Comparison of ENCODE assay signal across 25 cellular contexts in genomic region chr11:121029153-121029552, GRCh38.
"Had no signal": no experiment of that assay in that cellular context is flagged by ENCODE, and none has a peak within 500 bp of the region (broad histone marks: within the 10 kb centered on the region; RNA-seq: fewer than 3 reads in every experiment).

No MANE protein-coding gene starts in this region.

- H3K36me3 ChIP-seq: left lung, ovary, right atrium auricular region, right lobe of liver, thyroid gland, transverse colon, upper lobe of left lung, vagina had no signal

- H3K4me3 ChIP-seq: left lung, lung, ovary, right atrium auricular region, right lobe of liver, smooth muscle cell, thyroid gland, transverse colon, upper lobe of left lung, vagina had no signal

- H3K27me3 Mint-ChIP-seq: naive B cell; progenitor cell of endocrine pancreas; stimulated activated memory B cell treated with anti-CD40 and anti-IgM and Interleukin-4, amounts not matched to agents 10 μg/mL and 1 μg/mL and 100 μg/mL, for 72 hours; stimulated activated naive CD8-positive, alpha-beta T cell treated with anti-CD3 and anti-CD28 coated beads, Interleukin-15, amount 100 ng/mL, for 72 hours had no signal

- H3K27ac Mint-ChIP-seq: mesothelial cell of epicardium; progenitor cell of endocrine pancreas; stimulated activated memory B cell treated with anti-CD40 and anti-IgM and Interleukin-4, amounts not matched to agents 10 μg/mL and 1 μg/mL and 100 μg/mL, for 72 hours; stimulated activated naive CD8-positive, alpha-beta T cell treated with anti-CD3 and anti-CD28 coated beads, Interleukin-15, amount 100 ng/mL, for 72 hours had no signal

- H3K9me3 Mint-ChIP-seq: mesothelial cell of epicardium; naive B cell; natural killer cell; stimulated activated memory B cell treated with anti-CD40 and anti-IgM and Interleukin-4, amounts not matched to agents 10 μg/mL and 1 μg/mL and 100 μg/mL, for 72 hours; stimulated activated naive CD8-positive, alpha-beta T cell treated with anti-CD3 and anti-CD28 coated beads, Interleukin-15, amount 100 ng/mL, for 72 hours had no signal

- ATAC-seq: left colon; left lung; natural killer cell; right lobe of liver; stimulated activated memory B cell treated with anti-CD40 and anti-IgM and Interleukin-4, amounts not matched to agents 10 μg/mL and 1 μg/mL and 100 μg/mL, for 72 hours; stimulated activated naive CD8-positive, alpha-beta T cell treated with anti-CD3 and anti-CD28 coated beads, Interleukin-15, amount 100 ng/mL, for 72 hours had no signal

- H3K9me3 ChIP-seq: left lung, ovary, right atrium auricular region, right lobe of liver, thyroid gland, transverse colon, upper lobe of left lung, vagina had no signal

- H3K36me3 Mint-ChIP-seq: naive B cell, natural killer cell had no signal

- H3K27me3 ChIP-seq: left lung, ovary, right atrium auricular region, right lobe of liver, thyroid gland, transverse colon, upper lobe of left lung, vagina had no signal

- H3K27ac ChIP-seq: left lung, ovary, right lobe of liver, thyroid gland, transverse colon, upper lobe of left lung, vagina had no signal

- DNase-seq: kidney; left colon; left lung; mesendoderm; naive B cell; natural killer cell; ovary; right lobe of liver; stimulated activated CD4-positive, alpha-beta T cell treated with anti-CD3 and anti-CD28 coated beads, Interleukin-1b, Interleukin-23, amount 100 ng/mL, for 48 hours; stimulated activated CD4-positive, alpha-beta T cell treated with anti-CD3 and anti-CD28 coated beads, Interleukin-2, amount 100 ng/mL, for 48 hours; stimulated activated CD4-positive, alpha-beta T cell treated with anti-CD3 and anti-CD28 coated beads, Interleukin-4, amount 100 ng/mL, for 4 hours; stimulated activated CD8-positive, alpha-beta memory T cell treated with anti-CD3 and anti-CD28 coated beads, Interleukin-4, amount 100 ng/mL, for 48 hours; stimulated activated naive CD4-positive, alpha-beta T cell treated with Interleukin-2 at 50 U/mL for 16 hours; stimulated activated naive CD8-positive, alpha-beta T cell treated with anti-CD3 and anti-CD28 coated beads, Interleukin-15, amount 100 ng/mL, for 72 hours; substantia nigra; thyroid gland; transverse colon; upper lobe of left lung had no signal

- H3K4me3 Mint-ChIP-seq: mesothelial cell of epicardium; natural killer cell; stimulated activated memory B cell treated with anti-CD40 and anti-IgM and Interleukin-4, amounts not matched to agents 10 μg/mL and 1 μg/mL and 100 μg/mL, for 72 hours; stimulated activated naive CD8-positive, alpha-beta T cell treated with anti-CD3 and anti-CD28 coated beads, Interleukin-15, amount 100 ng/mL, for 72 hours had no signal
